In the genomic region with DNA sequence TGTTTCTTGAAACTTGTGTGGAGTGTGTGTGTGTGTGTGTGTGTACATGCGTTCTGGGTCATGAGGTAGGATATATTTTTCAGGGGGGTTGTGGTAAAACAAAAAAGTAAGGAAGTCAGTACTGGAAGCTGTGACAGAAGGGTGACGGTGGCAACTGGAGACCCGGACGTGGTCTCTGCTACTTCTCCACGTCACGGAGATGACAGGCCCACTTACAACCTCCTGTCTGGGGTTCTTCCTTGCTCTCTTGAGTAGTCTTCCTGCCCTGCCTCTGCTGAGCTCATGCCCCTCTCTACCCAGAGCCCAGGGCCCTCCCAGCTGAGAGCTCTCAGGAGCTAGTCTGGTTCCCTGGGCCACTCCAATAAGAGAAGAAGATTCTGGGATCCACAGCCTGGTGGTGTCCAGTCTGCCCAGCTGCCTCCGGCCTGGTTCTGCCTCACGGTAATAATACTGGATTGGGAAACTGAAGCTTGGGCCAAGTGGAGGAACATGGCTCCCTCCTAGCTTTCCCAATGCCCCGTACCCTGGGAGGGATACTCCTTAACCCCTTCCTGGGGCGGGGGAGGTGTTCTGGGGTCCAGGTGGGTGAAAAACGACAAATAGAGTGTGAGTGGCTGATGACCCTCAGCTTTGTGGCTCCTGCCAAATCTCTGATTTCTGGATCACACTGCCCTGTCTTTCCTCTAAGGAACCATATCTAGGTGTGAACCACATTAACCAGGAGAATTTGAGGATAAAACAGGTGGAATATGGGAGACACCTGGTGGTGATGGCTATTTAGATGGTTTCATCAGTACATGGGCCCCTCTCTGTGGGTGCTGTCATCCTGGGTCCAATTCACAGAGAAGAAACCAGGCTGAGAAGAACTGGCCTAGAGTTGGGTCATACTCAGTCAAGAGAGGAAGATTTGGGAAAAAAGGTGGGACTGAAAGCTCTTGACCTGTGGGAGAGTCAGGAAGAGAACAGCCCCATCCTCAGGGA, we compare ENCODE assay signal across 1 cellular context.
TF ChIP-seq lines count a peak whose summit lies in the region.

No MANE protein-coding gene starts in this region.

TF ChIP-seq in liver, 16 proteins besides CTCF, POLR2A, EP300 and RAD21 (continued from another document):
- TF ChIP-seq, protein P1, sequence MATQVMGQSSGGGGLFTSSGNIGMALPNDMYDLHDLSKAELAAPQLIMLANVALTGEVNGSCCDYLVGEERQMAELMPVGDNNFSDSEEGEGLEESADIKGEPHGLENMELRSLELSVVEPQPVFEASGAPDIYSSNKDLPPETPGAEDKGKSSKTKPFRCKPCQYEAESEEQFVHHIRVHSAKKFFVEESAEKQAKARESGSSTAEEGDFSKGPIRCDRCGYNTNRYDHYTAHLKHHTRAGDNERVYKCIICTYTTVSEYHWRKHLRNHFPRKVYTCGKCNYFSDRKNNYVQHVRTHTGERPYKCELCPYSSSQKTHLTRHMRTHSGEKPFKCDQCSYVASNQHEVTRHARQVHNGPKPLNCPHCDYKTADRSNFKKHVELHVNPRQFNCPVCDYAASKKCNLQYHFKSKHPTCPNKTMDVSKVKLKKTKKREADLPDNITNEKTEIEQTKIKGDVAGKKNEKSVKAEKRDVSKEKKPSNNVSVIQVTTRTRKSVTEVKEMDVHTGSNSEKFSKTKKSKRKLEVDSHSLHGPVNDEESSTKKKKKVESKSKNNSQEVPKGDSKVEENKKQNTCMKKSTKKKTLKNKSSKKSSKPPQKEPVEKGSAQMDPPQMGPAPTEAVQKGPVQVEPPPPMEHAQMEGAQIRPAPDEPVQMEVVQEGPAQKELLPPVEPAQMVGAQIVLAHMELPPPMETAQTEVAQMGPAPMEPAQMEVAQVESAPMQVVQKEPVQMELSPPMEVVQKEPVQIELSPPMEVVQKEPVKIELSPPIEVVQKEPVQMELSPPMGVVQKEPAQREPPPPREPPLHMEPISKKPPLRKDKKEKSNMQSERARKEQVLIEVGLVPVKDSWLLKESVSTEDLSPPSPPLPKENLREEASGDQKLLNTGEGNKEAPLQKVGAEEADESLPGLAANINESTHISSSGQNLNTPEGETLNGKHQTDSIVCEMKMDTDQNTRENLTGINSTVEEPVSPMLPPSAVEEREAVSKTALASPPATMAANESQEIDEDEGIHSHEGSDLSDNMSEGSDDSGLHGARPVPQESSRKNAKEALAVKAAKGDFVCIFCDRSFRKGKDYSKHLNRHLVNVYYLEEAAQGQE (IDR thresholded peaks at IDR 0.05): no peak
TF ChIP-seq in liver: peak in this region for 0.
